33 cellular contexts compared by ENCODE assay signal in the genomic region with DNA sequence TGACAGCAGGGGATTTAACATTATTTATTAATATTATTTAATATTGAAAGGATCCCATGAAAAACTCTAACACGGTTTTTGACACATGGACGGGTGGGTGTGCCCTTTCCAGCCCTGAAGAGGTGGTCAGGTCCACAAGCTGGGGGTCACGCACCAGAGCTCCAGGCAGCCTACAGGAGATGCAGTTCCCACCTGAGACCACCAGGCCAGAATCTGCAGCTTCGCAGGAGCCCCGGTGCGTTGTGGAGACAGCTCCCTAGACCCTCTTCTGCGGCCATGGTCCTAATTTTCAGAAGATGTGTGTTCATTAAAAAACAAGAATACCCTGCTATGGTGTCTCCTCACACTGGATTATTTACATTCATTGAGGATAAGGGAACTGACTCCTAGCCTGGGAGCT.
A peak's percentile ranks its signal among the peaks of the same experiment; 100 is the strongest.
DNase-seq lines count a peak whose midpoint lies in the region; ATAC-seq, FAIRE-seq and TF ChIP-seq lines count a peak whose summit lies in the region.
"Had no signal": no experiment of that assay in that cellular context is flagged by ENCODE, and none has a peak within 500 bp of the region (broad histone marks: within the 10 kb centered on the region; RNA-seq: fewer than 3 reads in every experiment).

No MANE protein-coding gene starts in this region.

- H3K27ac Mint-ChIP-seq in chondrocyte (ENCODE audit: unreplicated experiment) (no peak overlapping the region), type B pancreatic cell (no peak overlapping the region)
- H3K27ac Mint-ChIP-seq: activated naive CD4-positive, alpha-beta T cell treated with anti-CD3 and anti-CD28 coated beads, Interleukin-2, amount 50 U/mL, for 72 hours; B cell; CD4-positive, alpha-beta memory T cell had no signal

- TF ChIP-seq POLR2A in HepG2 (IDR thresholded peaks at IDR 0.05; ENCODE audit: insufficient read depth in 1 of 2, low read depth in 2 of 2, low read length in 2 of 2) (no peak), right lobe of liver (IDR thresholded peaks at IDR 0.05) (no peak)

- in situ Hi-C loops in HepG2 (cut with HindIII; ENCODE audit: extremely low pct_ligation_motif_present, low pct_unique_long_range_greater_than_20kb), result no loop called here

- H2AFZ ChIP-seq in HepG2 (ENCODE audit: low read length), result no peak overlapping the region

- H4K20me1 ChIP-seq in HepG2 (ENCODE audit: insufficient read depth, low read length), result no peaks in the 10 kb centered on the region

- TF ChIP-seq RAD21 in HepG2 (CRISPR knock-in tag; IDR thresholded peaks at IDR 0.05), result no peak

- TF ChIP-seq EP300 in HepG2 (IDR thresholded peaks at IDR 0.05; ENCODE audit: low read depth in 2 of 2, low read length in 2 of 2), result no peak
- no peak for TF ChIP-seq EP300 in HepG2 (CRISPR knock-in tag; IDR thresholded peaks at IDR 0.05; ENCODE audit: borderline replicate concordance)

- H3K9me3 ChIP-seq in HepG2 (ENCODE audit: low read length), result no peaks in the 10 kb centered on the region
- H3K9me3 ChIP-seq in right lobe of liver, result no peaks in the 10 kb centered on the region
- no peaks in the 10 kb centered on the region for H3K9me3 ChIP-seq in kidney (ENCODE audit: control insufficient read depth in 1 of 2, low read length in 2 of 2)
- no peaks in the 10 kb centered on the region for H3K9me3 ChIP-seq in lower lobe of right lung
- H3K9me3 ChIP-seq: HAP-1, heart left ventricle, mucosa of descending colon, ovary, right atrium auricular region, spleen, stomach had no signal

- H3K4me1 ChIP-seq in HepG2 (ENCODE audit: insufficient read depth, low read length), result no peaks in the 10 kb centered on the region
- H3K4me1 ChIP-seq in right lobe of liver, result no peaks in the 10 kb centered on the region
- no peaks in the 10 kb centered on the region for H3K4me1 ChIP-seq in kidney (ENCODE audit: control insufficient read depth in 1 of 2, insufficient read depth in 1 of 2, low read depth in 1 of 2, low read length in 2 of 2)
- H3K4me1 ChIP-seq in lower lobe of right lung, result no peaks in the 10 kb centered on the region
- H3K4me1 ChIP-seq: HAP-1, spleen, stomach had no signal

- FAIRE-seq in HepG2 (lab: Jason Lieb, UNC) (no peak), kidney (lab: Jason Lieb, UNC) (no peak)
- FAIRE-seq: A204.1, bronchial epithelial cell, GM12878 had no signal

- H3K4me3 Mint-ChIP-seq in chondrocyte (ENCODE audit: unreplicated experiment), result no peak overlapping the region
- H3K4me3 Mint-ChIP-seq in type B pancreatic cell, result no peak overlapping the region
- H3K4me3 Mint-ChIP-seq: B cell; CD4-positive, alpha-beta memory T cell; natural killer cell had no signal

- H3K27me3 Mint-ChIP-seq in chondrocyte (ENCODE audit: low read depth), result no peaks in the 10 kb centered on the region
- H3K27me3 Mint-ChIP-seq in type B pancreatic cell, result peaks cover 38% of the 10 kb centered on the region

- TF ChIP-seq CTCF in HepG2 (CRISPR knock-in tag; IDR thresholded peaks at IDR 0.05) (no peak), right lobe of liver (IDR thresholded peaks at IDR 0.05) (no peak), chondrocyte (IDR thresholded peaks at IDR 0.05) (peak; percentile 14), kidney (IDR thresholded peaks at IDR 0.05; ENCODE audit: borderline replicate concordance, extremely low read depth, insufficient read depth) (no peak), type B pancreatic cell (conservative IDR thresholded peaks at IDR 0.05) (peak; percentile 58), lower lobe of right lung (IDR thresholded peaks at IDR 0.05) (no peak)

- H3K36me3 Mint-ChIP-seq in chondrocyte (ENCODE audit: low read depth) (no peaks in the 10 kb centered on the region), type B pancreatic cell (no peaks in the 10 kb centered on the region)
- H3K36me3 Mint-ChIP-seq: activated naive CD4-positive, alpha-beta T cell treated with anti-CD3 and anti-CD28 coated beads, Interleukin-2, amount 50 U/mL, for 72 hours; CD4-positive, alpha-beta memory T cell; natural killer cell had no signal

- H3K4me1 Mint-ChIP-seq in chondrocyte (ENCODE audit: low read depth), result peaks cover 14% of the 10 kb centered on the region
- peaks cover 43% of the 10 kb centered on the region for H3K4me1 Mint-ChIP-seq in type B pancreatic cell (ENCODE audit: unreplicated experiment)

- H3K36me3 ChIP-seq in HepG2 (replicated peaks in 1 of 2; ENCODE audit: control insufficient read depth in 1 of 2, insufficient read depth in 2 of 2, low read length in 2 of 2), result no peaks in the 10 kb centered on the region
- H3K36me3 ChIP-seq in right lobe of liver, result no peaks in the 10 kb centered on the region
- H3K36me3 ChIP-seq in kidney (ENCODE audit: control insufficient read depth in 1 of 2, insufficient read depth in 2 of 2, low read length in 2 of 2), result no peaks in the 10 kb centered on the region
- no peaks in the 10 kb centered on the region for H3K36me3 ChIP-seq in lower lobe of right lung
- H3K36me3 ChIP-seq: HAP-1, heart left ventricle, ovary, right atrium auricular region, spleen, stomach had no signal

- H3K27me3 ChIP-seq in HepG2 (ENCODE audit: control insufficient read depth in 1 of 2, insufficient read depth in 2 of 2, low read length in 2 of 2) (no peaks in the 10 kb centered on the region; a peak in 1 of 5 replicates), right lobe of liver (no peaks in the 10 kb centered on the region), lower lobe of right lung (ENCODE audit: low read depth) (peaks cover 16% of the 10 kb centered on the region)
- H3K27me3 ChIP-seq: heart left ventricle, ovary, right atrium auricular region had no signal

- H3K9me3 Mint-ChIP-seq in chondrocyte (ENCODE audit: low read depth) (no peaks in the 10 kb centered on the region), type B pancreatic cell (no peaks in the 10 kb centered on the region)
- H3K9me3 Mint-ChIP-seq: activated naive CD4-positive, alpha-beta T cell treated with anti-CD3 and anti-CD28 coated beads, Interleukin-2, amount 50 U/mL, for 72 hours; CD4-positive, alpha-beta memory T cell; natural killer cell had no signal

- peak; percentile 20; the same call in 1 of the 3 replicates for ATAC-seq in HepG2
- no peak for ATAC-seq in right lobe of liver
- no peak for ATAC-seq in lower lobe of right lung
- ATAC-seq: GM12878, mucosa of descending colon, natural killer cell, Panc1 had no signal

- H3K79me2 ChIP-seq in HepG2 (ENCODE audit: insufficient read depth, low read length), result no peaks in the 10 kb centered on the region

- H3K4me3 ChIP-seq in HepG2 (replicated peaks in 1 of 3; ENCODE audit: insufficient read depth in 1 of 3, low read depth in 2 of 3, low read length in 3 of 3) (no peak overlapping the region), right lobe of liver (no peak overlapping the region), kidney (ENCODE audit: low read length in 2 of 2) (no peak overlapping the region), lower lobe of right lung (no peak overlapping the region)
- H3K4me3 ChIP-seq: GM12878, HAP-1, heart left ventricle, mucosa of descending colon, ovary, right atrium auricular region, spleen, stomach had no signal

- CTCF ChIA-PET in HepG2 (lab: Yijun Ruan, JAX; ENCODE audit: low intra/inter-chr PET ratio, low total read pairs), result no interaction called here

- POLR2A ChIA-PET in HepG2 (lab: Yijun Ruan, JAX), result no interaction called here

- DNase-seq in HepG2 (ENCODE audit: low spot score), result no peak
- no peak for DNase-seq in right lobe of liver
- peak; percentile 55 for DNase-seq in chondrocyte (ENCODE audit: low spot score)
- DNase-seq in kidney, result peak; percentile 32
- DNase-seq in type B pancreatic cell (ENCODE audit: extremely low spot score, unreplicated experiment), result no peak
- DNase-seq in SKM-1 (lab: John Stamatoyannopoulos, UW; ENCODE audit: unreplicated experiment), result no peak
- no peak for DNase-seq in stimulated activated CD4-positive, alpha-beta T cell treated with anti-CD3 and anti-CD28 coated beads, Interleukin-4, amount 100 ng/mL, for 1 hour
- no peak for DNase-seq in lower lobe of right lung
- DNase-seq: activated CD4-positive, alpha-beta T cell treated with anti-CD3 and anti-CD28 coated beads for 48 hours; CD4-positive, alpha-beta memory T cell; cortex of kidney; effector memory CD4-positive, alpha-beta T cell; erythroblast; foreskin fibroblast; heart left ventricle; IMR-90; mucosa of descending colon; MV-4-11; natural killer cell; NCI-H146; ovary; SHP77 treated with DMSO at 0.1 percent for 48 hours; spleen; stomach; SW 1271 had no signal

- WGBS in HepG2 (ENCODE audit: low lambda C conversion rate), result 17% methylated on average over 7 of the region's 7 CpGs
- WGBS in right lobe of liver (ENCODE audit: insufficient coverage, low coverage, low lambda C conversion rate, missing lambda C conversion rate), result 61% methylated on average over 6 of the region's 7 CpGs

- H3K27ac ChIP-seq in HepG2 (ENCODE audit: extremely low read length, insufficient read depth, low read length), result no peak overlapping the region
- H3K27ac ChIP-seq in right lobe of liver, result no peak overlapping the region
- no peak overlapping the region for H3K27ac ChIP-seq in kidney (ENCODE audit: low read depth in 2 of 2, low read length in 2 of 2)
- no peak overlapping the region for H3K27ac ChIP-seq in lower lobe of right lung
- H3K27ac ChIP-seq: ovary, spleen, stomach had no signal

- H3K4me2 ChIP-seq in HepG2 (ENCODE audit: low read depth, low read length), result no peak overlapping the region

- no TSS peak for BruUV-seq in HepG2 (replicated peaks; lab: Mats Ljungman, UMichigan)

- intact Hi-C loops in HepG2 (cut with micrococcal nuclease; ENCODE audit: unreplicated experiment) (no loop called here), right lobe of liver (cut with DNase I) (no loop called here), kidney (cut with DNase I) (no loop called here), lower lobe of right lung (cut with DNase I) (no loop called here)

- H3K9ac ChIP-seq in HepG2 (ENCODE audit: insufficient read depth, low read depth, low read length) (no peak overlapping the region), kidney (ENCODE audit: low read length in 2 of 2) (no peak overlapping the region)

TF ChIP-seq in HepG2, 621 proteins besides CTCF, POLR2A, EP300 and RAD21 (continues in another document):
- no peak for TF ChIP-seq NFE2L2 (IDR thresholded peaks at IDR 0.05; ENCODE audit: low read length)

Comparison
In these comparisons a context has a peak if more than half of its experiments do, and no peak if none do; other contexts are left out.
1. DNase-seq: peak in chondrocyte (single experiment) and kidney (single experiment); none in HepG2 (single experiment), right lobe of liver (0 of 3), type B pancreatic cell (single experiment), SKM-1 (single experiment), stimulated activated CD4-positive, alpha-beta T cell treated with anti-CD3 and anti-CD28 coated beads, Interleukin-4, amount 100 ng/mL, for 1 hour (single experiment) and lower lobe of right lung (single experiment).
2. CTCF ChIP-seq: peak in chondrocyte (single experiment) and type B pancreatic cell (single experiment); none in HepG2 (single experiment), right lobe of liver (0 of 4), kidney (single experiment) and lower lobe of right lung (single experiment).